Comparison of ENCODE assay signal across 2 cellular contexts in the genomic region with DNA sequence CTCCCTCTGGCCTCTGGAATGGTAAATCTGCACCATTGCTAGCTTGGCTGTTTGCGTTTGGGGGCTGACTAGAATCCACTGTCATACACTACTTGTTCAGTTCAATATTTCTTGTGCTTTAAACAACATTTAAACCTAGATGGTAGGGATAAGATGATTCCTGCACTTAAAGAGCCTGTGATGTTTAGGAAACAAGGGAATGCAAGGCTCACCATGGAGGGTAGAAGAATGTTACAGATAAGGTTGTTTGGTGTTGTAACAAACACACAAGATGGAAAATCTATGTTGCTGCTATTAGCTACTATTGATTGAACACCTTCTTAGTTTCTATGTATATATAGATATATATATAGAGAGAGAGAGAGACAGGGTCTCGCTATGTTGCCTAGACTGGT.
TF ChIP-seq lines count a peak whose summit lies in the region.

No MANE protein-coding gene starts in this region.

TF ChIP-seq in GM12878, 131 proteins besides CTCF, POLR2A, EP300 and RAD21 (continued from another document):
- TF ChIP-seq CREM (IDR thresholded peaks at IDR 0.05; ENCODE audit: low read depth): no peak
- no peak for TF ChIP-seq ZSCAN29 (IDR thresholded peaks at IDR 0.05)
- no peak for TF ChIP-seq CBX3 (IDR thresholded peaks at IDR 0.05; ENCODE audit: borderline replicate concordance, low read depth)
- TF ChIP-seq RAD51 (IDR thresholded peaks at IDR 0.05): no peak
- TF ChIP-seq HDGF (IDR thresholded peaks at IDR 0.05): no peak
- no peak for TF ChIP-seq NR2C2 (IDR thresholded peaks at IDR 0.05; ENCODE audit: borderline replicate concordance, control insufficient read depth, insufficient read length, low read depth)
- TF ChIP-seq TAF1 (IDR thresholded peaks at IDR 0.05; ENCODE audit: borderline replicate concordance, low read depth, low read length): no peak
- TF ChIP-seq, protein P1, sequence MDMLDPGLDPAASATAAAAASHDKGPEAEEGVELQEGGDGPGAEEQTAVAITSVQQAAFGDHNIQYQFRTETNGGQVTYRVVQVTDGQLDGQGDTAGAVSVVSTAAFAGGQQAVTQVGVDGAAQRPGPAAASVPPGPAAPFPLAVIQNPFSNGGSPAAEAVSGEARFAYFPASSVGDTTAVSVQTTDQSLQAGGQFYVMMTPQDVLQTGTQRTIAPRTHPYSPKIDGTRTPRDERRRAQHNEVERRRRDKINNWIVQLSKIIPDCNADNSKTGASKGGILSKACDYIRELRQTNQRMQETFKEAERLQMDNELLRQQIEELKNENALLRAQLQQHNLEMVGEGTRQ (IDR thresholded peaks at IDR 0.05; ENCODE audit: borderline replicate concordance, low read depth, low read length): no peak
- no peak for TF ChIP-seq SMAD5 (IDR thresholded peaks at IDR 0.05; ENCODE audit: low read depth)
- no peak for TF ChIP-seq NR2F1 (conservative IDR thresholded peaks at IDR 0.05)
- no peak for TF ChIP-seq FOXK2 (IDR thresholded peaks at IDR 0.05)
- TF ChIP-seq ATF3 (IDR thresholded peaks at IDR 0.05; ENCODE audit: borderline replicate concordance, extremely low read depth, low read depth, low read length): no peak
- no peak for TF ChIP-seq NFYA (IDR thresholded peaks at IDR 0.05; ENCODE audit: borderline replicate concordance, low read depth, low read length)
- no peak for TF ChIP-seq YY1 (IDR thresholded peaks at IDR 0.05; ENCODE audit: low read depth, low read length)
- TF ChIP-seq ETV6 (conservative IDR thresholded peaks at IDR 0.05 in 1 of 2, IDR thresholded peaks at IDR 0.05 in 1 of 2; ENCODE audit: borderline replicate concordance in 1 of 2, low read depth in 1 of 2): no peak
- TF ChIP-seq IRF5 (IDR thresholded peaks at IDR 0.05; ENCODE audit: borderline replicate concordance): no peak

TF ChIP-seq in WTC11, 78 proteins besides CTCF, POLR2A, EP300 and RAD21 (continued from another document):
- TF ChIP-seq ZNF425 (CRISPR knock-in tag; conservative IDR thresholded peaks at IDR 0.05) (no peak), IRF2 (CRISPR knock-in tag; IDR thresholded peaks at IDR 0.05; ENCODE audit: borderline replicate concordance, low read depth) (no peak)
- TF ChIP-seq, protein P2, sequence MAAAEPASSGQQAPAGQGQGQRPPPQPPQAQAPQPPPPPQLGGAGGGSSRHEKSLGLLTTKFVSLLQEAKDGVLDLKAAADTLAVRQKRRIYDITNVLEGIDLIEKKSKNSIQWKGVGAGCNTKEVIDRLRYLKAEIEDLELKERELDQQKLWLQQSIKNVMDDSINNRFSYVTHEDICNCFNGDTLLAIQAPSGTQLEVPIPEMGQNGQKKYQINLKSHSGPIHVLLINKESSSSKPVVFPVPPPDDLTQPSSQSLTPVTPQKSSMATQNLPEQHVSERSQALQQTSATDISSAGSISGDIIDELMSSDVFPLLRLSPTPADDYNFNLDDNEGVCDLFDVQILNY (CRISPR knock-in tag; IDR thresholded peaks at IDR 0.05): no peak
